In the genomic region with DNA sequence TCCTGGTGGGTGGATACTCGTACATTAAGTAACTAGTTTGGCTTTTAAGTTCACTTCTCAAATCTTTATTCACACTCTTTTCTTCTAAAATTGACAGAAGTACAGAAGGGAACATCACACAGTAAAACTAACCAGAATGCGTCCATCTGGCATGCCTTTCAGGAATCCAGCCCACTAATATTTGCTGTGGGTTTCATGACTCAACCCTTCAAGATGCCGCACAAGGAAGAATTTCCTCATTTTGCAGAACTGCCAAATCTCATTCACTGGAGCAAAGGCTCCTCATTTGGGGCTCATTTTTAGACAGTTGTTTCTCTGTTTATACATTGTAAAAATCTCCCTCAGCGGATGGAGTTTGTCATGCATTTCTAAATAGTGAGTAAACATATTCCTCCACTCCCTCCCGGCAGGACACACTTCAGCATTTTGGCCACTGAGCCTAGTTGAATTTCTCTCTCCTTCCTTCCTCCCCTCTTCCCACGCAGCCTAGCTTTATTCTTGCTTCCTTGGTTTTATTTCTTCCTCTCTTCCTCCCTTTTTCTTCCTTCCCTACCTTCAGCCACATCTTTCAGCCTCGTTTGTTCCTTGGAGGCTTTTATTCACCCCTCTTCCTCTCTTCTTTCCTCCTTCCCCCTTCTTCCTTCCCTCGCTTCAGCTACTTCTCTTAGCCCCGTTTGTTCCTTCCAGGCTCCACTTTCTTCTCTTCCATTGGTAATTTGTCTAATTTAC, we compare ENCODE assay signal across 8 cellular contexts.
A peak's percentile ranks its signal among the peaks of the same experiment; 100 is the strongest.
DNase-seq lines count a peak whose midpoint lies in the region; ATAC-seq, FAIRE-seq and TF ChIP-seq lines count a peak whose summit lies in the region.

No MANE protein-coding gene starts in this region.

- H3K9me3 Mint-ChIP-seq in WTC11: no peaks in the 10 kb centered on the region
- peaks cover 4% of the 10 kb centered on the region for H3K9me3 Mint-ChIP-seq in glutamatergic neuron (ENCODE audit: unreplicated experiment)

- no peaks in the 10 kb centered on the region for H3K9me3 ChIP-seq in HUES64 (ENCODE audit: insufficient read depth, low read depth, low read length)
- H3K9me3 ChIP-seq in pancreas: no peaks in the 10 kb centered on the region

- DNase-seq in C1 segment of cervical spinal cord (lab: John Stamatoyannopoulos, UW) (peak in 8 of 14 donors; percentile 5 to 59 (median 22)), WTC11 (ENCODE audit: low spot score) (no peak), glutamatergic neuron (no peak), pancreas (peak in 3 of 6 donors; percentile 3 to 17 (median 14)), midbrain (lab: John Stamatoyannopoulos, UW) (no peak)
- no peak for DNase-seq in central memory CD4-positive, alpha-beta T cell

- H3K9ac ChIP-seq in HUES64 (ENCODE audit: low read depth, low read length): peak overlapping the region; percentile 86

- intact Hi-C loops in pancreas (cut with DNase I): no loop called here

- H3K4me1 ChIP-seq in HUES64 (ENCODE audit: insufficient read depth, low read length) (peaks cover 37% of the 10 kb centered on the region), pancreas (peaks cover 0 to 4% (median 0%) of the 10 kb centered on the region in 3 donors)

- H3K36me3 ChIP-seq in HUES64 (ENCODE audit: insufficient read depth, low read length): no peaks in the 10 kb centered on the region
- no peaks in the 10 kb centered on the region for H3K36me3 ChIP-seq in pancreas

- POLR2A ChIA-PET in WTC11 (lab: Charles Lee): no interaction called here

- peak; percentile 57 for FAIRE-seq in pancreas (lab: Jason Lieb, UNC)

- no peak for TF ChIP-seq CTCF in WTC11 (IDR thresholded peaks at IDR 0.05)
- TF ChIP-seq CTCF in glutamatergic neuron (IDR thresholded peaks at IDR 0.05; ENCODE audit: partially characterized antibody, unreplicated experiment): no peak
- TF ChIP-seq CTCF in pancreas (IDR thresholded peaks at IDR 0.05): no peak

- H3K27me3 Mint-ChIP-seq in WTC11 (ENCODE audit: low read depth): no peaks in the 10 kb centered on the region
- peaks cover 8% of the 10 kb centered on the region for H3K27me3 Mint-ChIP-seq in glutamatergic neuron (ENCODE audit: unreplicated experiment)

- H3K4me3 Mint-ChIP-seq in WTC11 (peak overlapping the region; percentile 75), glutamatergic neuron (ENCODE audit: unreplicated experiment) (peak overlapping the region; percentile 90)

- peaks cover 20% of the 10 kb centered on the region for H3K4me1 Mint-ChIP-seq in WTC11
- H3K4me1 Mint-ChIP-seq in glutamatergic neuron (ENCODE audit: low read depth, unreplicated experiment): peaks cover 9% of the 10 kb centered on the region

- peak overlapping the region; percentile 96 for H3K27ac Mint-ChIP-seq in WTC11
- H3K27ac Mint-ChIP-seq in glutamatergic neuron (ENCODE audit: unreplicated experiment): peak overlapping the region; percentile 72

- H3K36me3 Mint-ChIP-seq in WTC11 (no peaks in the 10 kb centered on the region), glutamatergic neuron (ENCODE audit: unreplicated experiment) (no peaks in the 10 kb centered on the region)

- ATAC-seq in WTC11 (no peak), pancreas (peak in 1 of 4 donors; percentile 43), GM18498 (IDR thresholded peaks at IDR 0.05; ENCODE audit: unreplicated experiment) (no peak)

- H3K27ac ChIP-seq in HUES64 (ENCODE audit: low read depth, low read length) (peak overlapping the region; percentile 99), pancreas (peak overlapping the region; percentile 92 to 98 (median 94))

- H3K27me3 ChIP-seq in HUES64 (ENCODE audit: insufficient read depth, low read length) (no peaks in the 10 kb centered on the region), pancreas (no peaks in the 10 kb centered on the region)

- H3K4me3 ChIP-seq in HUES64 (ENCODE audit: low read length) (peak overlapping the region; percentile 79), pancreas (peak overlapping the region; percentile 55 to 66 (median 61))

- CTCF ChIA-PET in WTC11 (lab: Charles Lee): interaction anchor here (2.1 to 2.4 kb wide), 2 partner anchors 84 to 315 kb away, joined by 7 read pairs; no protein-coding TSS in a partner anchor

- 23% methylated on average over 9 of the region's 9 CpGs for WGBS in HUES64
- 25 to 30% methylated on average over 9 of the region's 9 CpGs for WGBS in pancreas, 2 donors

TF ChIP-seq in WTC11, 78 proteins besides CTCF, POLR2A, EP300 and RAD21:
- no peak for TF ChIP-seq CREM (CRISPR knock-in tag; IDR thresholded peaks at IDR 0.05)
- no peak for TF ChIP-seq JUN (CRISPR knock-in tag; IDR thresholded peaks at IDR 0.05)
- no peak for TF ChIP-seq TCF7 (CRISPR knock-in tag; IDR thresholded peaks at IDR 0.05; ENCODE audit: low read depth)
- no peak for TF ChIP-seq NFATC4 (CRISPR knock-in tag; IDR thresholded peaks at IDR 0.05)

Comparison
In these comparisons a context has a peak if more than half of its experiments do, and no peak if none do; other contexts are left out.
1. DNase-seq: peak in C1 segment of cervical spinal cord (8 of 14); none in WTC11 (single experiment), glutamatergic neuron (single experiment), central memory CD4-positive, alpha-beta T cell (single experiment) and midbrain (single experiment).